1 cellular context compared by ENCODE assay signal in genomic region chr18:58405107-58405898, GRCh38.
TF ChIP-seq lines count a peak whose summit lies in the region.

No MANE protein-coding gene starts in this region.

TF ChIP-seq in HepG2, 621 proteins besides CTCF, POLR2A, EP300 and RAD21 (continued from another document):
- TF ChIP-seq BCLAF1 (IDR thresholded peaks at IDR 0.05) (no peak), ZNF792 (CRISPR knock-in tag; IDR thresholded peaks at IDR 0.05) (no peak), CEBPZ (IDR thresholded peaks at IDR 0.05; ENCODE audit: low read length) (no peak), RBM39 (IDR thresholded peaks at IDR 0.05; ENCODE audit: low read depth, low read length, poor library complexity, severe bottlenecking) (peak; percentile 9), ZNF790 (CRISPR knock-in tag; IDR thresholded peaks at IDR 0.05; ENCODE audit: borderline replicate concordance) (no peak), ZMAT3 (CRISPR knock-in tag; conservative IDR thresholded peaks at IDR 0.05) (no peak), ZFX (CRISPR knock-in tag; IDR thresholded peaks at IDR 0.05; ENCODE audit: low read depth) (peak; percentile 32; the same call in 1 of the 2 replicates), ZBTB21 (CRISPR knock-in tag; IDR thresholded peaks at IDR 0.05) (no peak), DNMT1 (CRISPR knock-in tag; IDR thresholded peaks at IDR 0.05) (no peak), NBN (conservative IDR thresholded peaks at IDR 0.05) (no peak), HDAC1 (CRISPR knock-in tag; IDR thresholded peaks at IDR 0.05) (0 out of 2 replicates have a peak, but pooled peaks have one; percentile 10), ZNF530 (CRISPR knock-in tag; IDR thresholded peaks at IDR 0.05; ENCODE audit: low read depth) (no peak), SMARCC2 (IDR thresholded peaks at IDR 0.05) (no peak), ZNF543 (CRISPR knock-in tag; IDR thresholded peaks at IDR 0.05) (no peak), HNRNPL (IDR thresholded peaks at IDR 0.05; ENCODE audit: low read depth, low read length) (0 out of 2 replicates have a peak, but pooled peaks have one; percentile 41), ATF6 (CRISPR knock-in tag; conservative IDR thresholded peaks at IDR 0.05) (no peak), SRY (CRISPR knock-in tag; IDR thresholded peaks at IDR 0.05) (no peak), ZNF687 (CRISPR knock-in tag; IDR thresholded peaks at IDR 0.05) (peak; percentile 88), ZBTB8A (CRISPR knock-in tag; IDR thresholded peaks at IDR 0.05; ENCODE audit: borderline replicate concordance, low read depth) (0 out of 2 replicates have a peak, but pooled peaks have one; percentile 28), SIN3B (IDR thresholded peaks at IDR 0.05; ENCODE audit: low read length) (no peak), TIGD3 (CRISPR knock-in tag; IDR thresholded peaks at IDR 0.05; ENCODE audit: borderline replicate concordance) (no peak), ONECUT2 (CRISPR knock-in tag; IDR thresholded peaks at IDR 0.05) (no peak), TBX2 (CRISPR knock-in tag; IDR thresholded peaks at IDR 0.05; ENCODE audit: borderline replicate concordance) (0 out of 2 replicates have a peak, but pooled peaks have one; percentile 19), ZNF317 (CRISPR knock-in tag; IDR thresholded peaks at IDR 0.05) (no peak), GTF3A (CRISPR knock-in tag; conservative IDR thresholded peaks at IDR 0.05) (no peak), ZNF550 (CRISPR knock-in tag; IDR thresholded peaks at IDR 0.05; ENCODE audit: borderline replicate concordance) (no peak), PRPF4 (IDR thresholded peaks at IDR 0.05; ENCODE audit: low read depth, low read length, poor library complexity, severe bottlenecking) (no peak), ELF1 (CRISPR knock-in tag; IDR thresholded peaks at IDR 0.05) (no peak), POLR2G (IDR thresholded peaks at IDR 0.05; ENCODE audit: low read depth, low read length) (peak; percentile 52; the same call in 1 of the 2 replicates), SAFB2 (CRISPR knock-in tag; IDR thresholded peaks at IDR 0.05; ENCODE audit: borderline replicate concordance, low read depth) (no peak), PAXIP1 (CRISPR knock-in tag; conservative IDR thresholded peaks at IDR 0.05) (no peak), ZNF740 (CRISPR knock-in tag; IDR thresholded peaks at IDR 0.05) (no peak), EEA1 (CRISPR knock-in tag; IDR thresholded peaks at IDR 0.05; ENCODE audit: borderline replicate concordance) (no peak), MAZ (IDR thresholded peaks at IDR 0.05; ENCODE audit: borderline replicate concordance, low read depth, low read length) (no peak), MAZ (CRISPR knock-in tag; IDR thresholded peaks at IDR 0.05; ENCODE audit: low read depth) (no peak), ZNF292 (CRISPR knock-in tag; IDR thresholded peaks at IDR 0.05; ENCODE audit: borderline replicate concordance, low read depth) (no peak), ZFP36L2 (CRISPR knock-in tag; IDR thresholded peaks at IDR 0.05) (no peak), ZNF674 (CRISPR knock-in tag; IDR thresholded peaks at IDR 0.05; ENCODE audit: low read depth) (no peak), GABPB1 (CRISPR knock-in tag; IDR thresholded peaks at IDR 0.05) (0 out of 2 replicates have a peak, but pooled peaks have one; percentile 24), ZNF17 (CRISPR knock-in tag; IDR thresholded peaks at IDR 0.05) (no peak)
